In genomic region chr6:35491558-35492541, GRCh38 we compare ENCODE assay signal across 14 cellular contexts. TPM values are rescaled to one million over a fixed set of nuclear protein-coding genes. Genes with fewer than 3 reads are reported as not detected.
A peak's percentile ranks its signal among the peaks of the same experiment; 100 is the strongest.
DNase-seq lines count a peak whose midpoint lies in the region; ATAC-seq and TF ChIP-seq lines count a peak whose summit lies in the region.
"Had no signal": no experiment of that assay in that cellular context is flagged by ENCODE, and none has a peak within 500 bp of the region (broad histone marks: within the 10 kb centered on the region; RNA-seq: fewer than 3 reads in every experiment).

No MANE protein-coding gene starts in this region.

- TF ChIP-seq CTCF in RWPE2 (IDR thresholded peaks at IDR 0.05; ENCODE audit: poor library complexity, severe bottlenecking), result no peak
- no peak for TF ChIP-seq CTCF in gastrocnemius medialis (IDR thresholded peaks at IDR 0.05 in 4 of 5, conservative IDR thresholded peaks at IDR 0.05 in 1 of 5)

- intact Hi-C loops in gastrocnemius medialis (cut with DNase I; ENCODE audit: low total_unique reads), result no loop called here

- ATAC-seq in RWPE2 (ENCODE audit: low read depth) (no peak), gastrocnemius medialis (no peak), GM21360 (IDR thresholded peaks at IDR 0.05; ENCODE audit: unreplicated experiment) (no peak)
- ATAC-seq: activated CD4-positive, alpha-beta T cell treated with anti-CD3 and anti-CD28 coated beads for 36 hours; naive thymus-derived CD4-positive, alpha-beta T cell had no signal

- no peak for TF ChIP-seq POLR2A in gastrocnemius medialis (IDR thresholded peaks at IDR 0.05)

- peak overlapping the region; percentile 96 for H3K27ac ChIP-seq in RWPE2 (ENCODE audit: poor library complexity, severe bottlenecking)
- peak overlapping the region; percentile 64 to 78 (median 69) for H3K27ac ChIP-seq in gastrocnemius medialis

- H3K9me3 ChIP-seq in RWPE2 (ENCODE audit: severe bottlenecking) (no peaks in the 10 kb centered on the region), iPS-18c (ENCODE audit: control insufficient read depth, insufficient read depth, low read length) (peaks cover 2% of the 10 kb centered on the region), gastrocnemius medialis (no peaks in the 10 kb centered on the region)

- DNase-seq in H7 (peak; percentile 72), RWPE2 (ENCODE audit: low spot score) (peak; percentile 51), gastrocnemius medialis (no peak), A172 (ENCODE audit: low spot score) (no peak), MV-4-11 (lab: John Stamatoyannopoulos, UW) (no peak), activated gamma-delta T cell treated with Interleukin-2 at 50 U/mL for 16 hours (no peak)
- DNase-seq: activated CD4-positive, alpha-beta T cell treated with anti-CD3 and anti-CD28 coated beads for 36 hours; activated gamma-delta T cell; naive thymus-derived CD4-positive, alpha-beta T cell; stimulated activated CD4-positive, alpha-beta T cell treated with anti-CD3 and anti-CD28 coated beads, Interleukin-4, amount 100 ng/mL, for 1 hour; substantia nigra had no signal

- H3K36me3 ChIP-seq in H7 (replicated peaks; ENCODE audit: control insufficient read depth, insufficient read depth, low read length) (no peaks in the 10 kb centered on the region), RWPE2 (ENCODE audit: low read depth) (no peaks in the 10 kb centered on the region), gastrocnemius medialis (no peaks in the 10 kb centered on the region)

- peaks cover 54% of the 10 kb centered on the region for H3K4me1 ChIP-seq in RWPE2 (ENCODE audit: insufficient read depth, poor library complexity, severe bottlenecking)
- H3K4me1 ChIP-seq in gastrocnemius medialis, result peaks cover 34 to 59% of the 10 kb centered on the region in 2 donors

- no peaks in the 10 kb centered on the region for H3K27me3 ChIP-seq in H7 (ENCODE audit: control insufficient read depth, insufficient read depth, low read length)
- no peaks in the 10 kb centered on the region for H3K27me3 ChIP-seq in RWPE2 (ENCODE audit: insufficient read depth, poor library complexity, severe bottlenecking)
- H3K27me3 ChIP-seq in gastrocnemius medialis, result no peaks in the 10 kb centered on the region

- no peak overlapping the region for H3K4me3 ChIP-seq in H7 (ENCODE audit: insufficient read depth, low read depth, low read length)
- no peak overlapping the region for H3K4me3 ChIP-seq in RWPE2 (ENCODE audit: severe bottlenecking)
- peak overlapping the region; percentile 28; the same call in 1 of the 2 replicates for H3K4me3 ChIP-seq in iPS-18c (ENCODE audit: insufficient read depth, low read depth, low read length)
- H3K4me3 ChIP-seq in gastrocnemius medialis, result no peak overlapping the region

- in situ Hi-C loops in gastrocnemius medialis (cut with MboI; ENCODE audit: low sequenced_read_pairs in 4 of 4), result no loop called here

RNA-seq across cellular contexts. Expression of gene TEAD3, which starts 5.0 kb away (rescaled TPM):
- 17.6 and 18.0 TPM in 2 replicates for total RNA-seq in H7 (2014; rRNA removed; shearing (Covaris generic))
- 10 to 100 TPM; 11.5 to 14.8 (median 13.5) TPM for total RNA-seq in gastrocnemius medialis
- total RNA-seq in A172 (2014; rRNA removed; shearing (Covaris generic)), result 10.9 and 12.3 TPM in 2 replicates

RNA-seq across cellular contexts. Expression of gene TULP1, which starts 20.8 kb away (rescaled TPM):
- 0.55 and 1.3 TPM in 2 replicates for total RNA-seq in H7 (2014; rRNA removed; shearing (Covaris generic))
- not detected for total RNA-seq in gastrocnemius medialis
- not detected in 2 replicates for total RNA-seq in A172 (2014; rRNA removed; shearing (Covaris generic))
- total RNA-seq: activated CD4-positive, alpha-beta T cell treated with anti-CD3 and anti-CD28 coated beads for 36 hours; MCF 10A; naive thymus-derived CD4-positive, alpha-beta T cell had no signal

RNA-seq across cellular contexts. Expression of gene RPL10A, which starts 23.6 kb away (rescaled TPM):
- total RNA-seq in H7 (2014; rRNA removed; shearing (Covaris generic)), result 2,080 and 2,249 TPM in 2 replicates
- total RNA-seq in gastrocnemius medialis, result 1,000 to 10,000 TPM in 1 of 4 donors, 100 to 1,000 TPM in 3; 772 to 1,014 (median 808) TPM
- 1,014 and 1,151 TPM in 2 replicates for total RNA-seq in A172 (2014; rRNA removed; shearing (Covaris generic))

RNA-seq across cellular contexts. Expression of gene FANCE, which starts 39.7 kb away (rescaled TPM):
- 18.7 and 22.8 TPM in 2 replicates for total RNA-seq in H7 (2014; rRNA removed; shearing (Covaris generic))
- 10 to 100 TPM in 1 of 4 donors, 1 to 10 TPM in 3; 2.5 to 10.5 (median 5.9) TPM for total RNA-seq in gastrocnemius medialis
- total RNA-seq in A172 (2014; rRNA removed; shearing (Covaris generic)), result 11.4 and 13.9 TPM in 2 replicates

Comparison
In these comparisons a context has a peak if more than half of its experiments do, and no peak if none do; other contexts are left out.
1. DNase-seq: peak in H7 (single experiment) and RWPE2 (single experiment); none in gastrocnemius medialis (0 of 2), A172 (single experiment), MV-4-11 (single experiment) and activated gamma-delta T cell treated with Interleukin-2 at 50 U/mL for 16 hours (single experiment).